8 cellular contexts compared by ENCODE assay signal in the genomic region with DNA sequence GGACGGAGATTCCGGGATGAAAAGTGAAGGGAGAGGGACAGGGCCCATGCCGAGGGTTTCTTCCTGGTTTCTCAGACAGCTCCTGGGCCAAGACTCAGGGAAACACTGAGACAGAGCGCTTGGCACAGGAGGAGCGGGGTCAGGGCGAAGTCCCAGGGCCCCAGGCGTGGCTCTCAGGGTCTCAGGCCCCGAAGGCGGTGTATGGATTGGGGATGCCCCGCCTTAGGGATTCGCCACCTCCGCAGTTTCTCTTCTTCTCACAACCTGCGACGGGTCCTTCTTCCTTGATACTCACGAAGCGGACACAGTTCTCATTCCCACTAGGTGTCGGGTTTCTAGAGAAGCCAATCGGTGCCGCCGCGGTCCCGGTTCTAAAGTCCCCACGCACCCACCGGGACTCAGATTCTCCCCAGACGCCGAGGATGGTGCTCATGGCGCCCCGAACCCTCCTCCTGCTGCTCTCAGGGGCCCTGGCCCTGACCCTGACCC. TPM values are rescaled to one million over a fixed set of nuclear protein-coding genes. Genes with fewer than 3 reads are reported as not detected.
A peak's percentile ranks its signal among the peaks of the same experiment; 100 is the strongest.
DNase-seq lines count a peak whose midpoint lies in the region; ATAC-seq, FAIRE-seq and TF ChIP-seq lines count a peak whose summit lies in the region.

No MANE protein-coding gene starts in this region.

- TF ChIP-seq CTCF in body of pancreas (IDR thresholded peaks at IDR 0.05), result no peak

- no peaks in the 10 kb centered on the region for H3K36me3 ChIP-seq in body of pancreas (replicated peaks in 1 of 2; ENCODE audit: insufficient read depth in 1 of 2, low read depth in 2 of 2)

- H3K9me3 ChIP-seq in body of pancreas (no peaks in the 10 kb centered on the region), iPS-18c (ENCODE audit: control insufficient read depth, insufficient read depth, low read length) (no peaks in the 10 kb centered on the region)

- TF ChIP-seq POLR2A in GM12892 (IDR thresholded peaks at IDR 0.05; ENCODE audit: low read depth, low read length) (no peak), body of pancreas (IDR thresholded peaks at IDR 0.05) (peak in 2 of 3 donors; percentile 34 to 55)

- H3K27ac ChIP-seq in body of pancreas, result peak overlapping the region in 3 of 4 donors; percentile 82 to 94 (median 88)

- intact Hi-C loops in body of pancreas (cut with DNase I), result no loop called here

- no peak for DNase-seq in GM12892 (ENCODE audit: insufficient read length)
- peak; percentile 53 for DNase-seq in RKO (ENCODE audit: low spot score)
- peak in 3 of 4 donors; percentile 33 to 68 (median 55) for DNase-seq in body of pancreas
- DNase-seq in stimulated activated CD4-positive, alpha-beta T cell treated with anti-CD3 and anti-CD28 coated beads, Interleukin-2, amount 100 ng/mL, for 24 hours, result peak; percentile 13 to 40
- DNase-seq in NCI-H1417 treated with DMSO at 0.1 percent for 48 hours (lab: John Stamatoyannopoulos, UW), result no peak

- 1 to 5% methylated on average over 11 to 25 of the region's 28 CpGs for WGBS in body of pancreas, 2 donors

- H3K4me3 ChIP-seq in body of pancreas (peak overlapping the region in 1 of 2 donors; percentile 32), iPS-18c (ENCODE audit: insufficient read depth, low read depth, low read length) (peak overlapping the region; percentile 45)

- FAIRE-seq in GM12892 (lab: Jason Lieb, UNC), result peak; percentile 65

- H3K4me1 ChIP-seq in body of pancreas, result peaks cover 7% of the 10 kb centered on the region

- no peaks in the 10 kb centered on the region for H3K27me3 ChIP-seq in body of pancreas

- ATAC-seq in HG02678 (IDR thresholded peaks at IDR 0.05; ENCODE audit: unreplicated experiment), result peak; percentile 31
- ATAC-seq in body of pancreas, result peak; percentile 65
- no peak for ATAC-seq in HG02870 (IDR thresholded peaks at IDR 0.05; ENCODE audit: unreplicated experiment)

RNA-seq across cellular contexts. Expression of a gene that starts 55.0 kb away (rescaled TPM):
- 940 TPM for polyA plus RNA-seq in GM12892 (2012; ENCODE audit: missing spikeins)
- 100 to 1,000 TPM; 104 to 281 TPM for total RNA-seq in body of pancreas

RNA-seq across cellular contexts. Expression of a gene that starts 59.7 kb away (rescaled TPM):
- 1.00 TPM for polyA plus RNA-seq in GM12892 (2012; ENCODE audit: missing spikeins)
- under 1 TPM in 1 of 2 donors, not detected in 1; 0.78 TPM for total RNA-seq in body of pancreas

Comparison
In these comparisons a context has a peak if more than half of its experiments do, and no peak if none do; other contexts are left out.
1. DNase-seq: peak in RKO (single experiment), body of pancreas (3 of 4) and stimulated activated CD4-positive, alpha-beta T cell treated with anti-CD3 and anti-CD28 coated beads, Interleukin-2, amount 100 ng/mL, for 24 hours (2 of 2); none in GM12892 (single experiment) and NCI-H1417 treated with DMSO at 0.1 percent for 48 hours (single experiment).